Comparison of ENCODE assay signal across 9 cellular contexts in genomic region chr7:130996841-130997231, GRCh38.
DNase-seq lines count a peak whose midpoint lies in the region; ATAC-seq, FAIRE-seq and TF ChIP-seq lines count a peak whose summit lies in the region.
"Had no signal": no experiment of that assay in that cellular context is flagged by ENCODE, and none has a peak within 500 bp of the region (broad histone marks: within the 10 kb centered on the region; RNA-seq: fewer than 3 reads in every experiment).

No MANE protein-coding gene starts in this region.

- POLR2A ChIA-PET in GM12878 (lab: Charles Lee): interaction anchor here (0.7 to 1.0 kb wide), 2 partner anchors 40 to 1045 kb away, joined by 3 read pairs; no protein-coding TSS in a partner anchor

- peak overlapping the region; percentile 69 to 94 for H2BK12ac ChIP-seq in mesenchymal stem cell (ENCODE audit: low read length in 2 of 2)

- H3K9ac ChIP-seq in GM12878 (ENCODE audit: control insufficient read depth, insufficient read depth, low read length): no peak overlapping the region
- peak overlapping the region; percentile 71 for H3K9ac ChIP-seq in mesenchymal stem cell (ENCODE audit: low read length)

- FAIRE-seq in GM12878 (lab: Jason Lieb, UNC): no peak
- FAIRE-seq: H1 had no signal

- no peaks in the 10 kb centered on the region for H3K27me3 ChIP-seq in GM12878 (replicated peaks in 1 of 2; ENCODE audit: control insufficient read depth in 2 of 2, insufficient read depth in 2 of 2, low read length in 1 of 2)
- H3K27me3 ChIP-seq in mesenchymal stem cell (ENCODE audit: control insufficient read depth in 1 of 2, insufficient read depth in 1 of 2, low read length in 2 of 2): no peaks in the 10 kb centered on the region
- H3K27me3 ChIP-seq in vagina: no peaks in the 10 kb centered on the region

- BruUV-seq in GM12878 (replicated peaks; lab: Mats Ljungman, UMichigan): no TSS peak

- RAD21 ChIA-PET in GM12878 (lab: Charles Lee; ENCODE audit: unreplicated experiment): interaction anchor here (0.5 to 3.4 kb wide), 7 partner anchors 11 to 100 kb away, joined by 3 to 35 read pairs (median 4); no protein-coding TSS in a partner anchor

- TF ChIP-seq POLR2A in GM12878 (IDR thresholded peaks at IDR 0.05; ENCODE audit: low read depth, low read length): no peak; the same call in 1 of the 2 replicates
- TF ChIP-seq POLR2A in vagina (IDR thresholded peaks at IDR 0.05): no peak

- H3K4me2 ChIP-seq in GM12878 (ENCODE audit: control insufficient read depth, insufficient read depth): peak overlapping the region; percentile 21; the same call in 1 of the 2 replicates
- no peak overlapping the region for H3K4me2 ChIP-seq in mesenchymal stem cell (ENCODE audit: low read length, poor library complexity, severe bottlenecking)

- H4K8ac ChIP-seq in mesenchymal stem cell (ENCODE audit: low read length): peak overlapping the region; percentile 29

- no peak for TF ChIP-seq EP300 in GM12878 (IDR thresholded peaks at IDR 0.05; ENCODE audit: borderline replicate concordance in 1 of 2, control insufficient read depth in 1 of 2, low read depth in 2 of 2, low read length in 2 of 2)

- no peak for TF ChIP-seq CTCF in GM12878 (IDR thresholded peaks at IDR 0.05 in 2 of 3, conservative IDR thresholded peaks at IDR 0.05 in 1 of 3; ENCODE audit: control insufficient read depth in 2 of 3, extremely low read depth in 1 of 3, insufficient read depth in 1 of 3, low read depth in 3 of 3, low read length in 3 of 3)
- no peak for TF ChIP-seq CTCF in vagina (IDR thresholded peaks at IDR 0.05)

- H3K23ac ChIP-seq in mesenchymal stem cell (ENCODE audit: low read length in 2 of 2): no peak overlapping the region

- H3K14ac ChIP-seq in mesenchymal stem cell (ENCODE audit: low read length in 2 of 2): no peak overlapping the region

- H3K36me3 ChIP-seq in GM12878 (ENCODE audit: control insufficient read depth in 2 of 2, insufficient read depth in 2 of 2, low read length in 1 of 2): no peaks in the 10 kb centered on the region; a peak in 2 of 4 replicates
- peaks cover 3 to 60% of the 10 kb centered on the region in 2 experiments for H3K36me3 ChIP-seq in mesenchymal stem cell (ENCODE audit: control insufficient read depth in 1 of 2, insufficient read depth in 2 of 2, low read depth in 1 of 2, low read length in 2 of 2)
- peaks cover 0 to 7% of the 10 kb centered on the region in 2 donors for H3K36me3 ChIP-seq in vagina

- ATAC-seq in GM12878 (peak; percentile 45), HG02885 (IDR thresholded peaks at IDR 0.05; ENCODE audit: poor library complexity, unreplicated experiment) (no peak), HG03196 (IDR thresholded peaks at IDR 0.05; ENCODE audit: unreplicated experiment) (no peak), GM21447 (IDR thresholded peaks at IDR 0.05; ENCODE audit: unreplicated experiment) (no peak)

- H3K4ac ChIP-seq in mesenchymal stem cell (ENCODE audit: low read depth in 1 of 2, low read length in 2 of 2): peak overlapping the region in 1 of 2 experiments; percentile 67

- no peak for TF ChIP-seq RAD21 in GM12878 (IDR thresholded peaks at IDR 0.05; ENCODE audit: insufficient read depth, low read depth, low read length)

- in situ Hi-C loops in GM12878 (cut with MboI): no loop called here

- no peak overlapping the region for H2BK120ac ChIP-seq in mesenchymal stem cell (ENCODE audit: low read depth, low read length)

- CTCF ChIA-PET in GM12878 (lab: Yijun Ruan, JAX): interaction anchor here (0.9 to 8.1 kb wide), 7 partner anchors 11 to 518 kb away, joined by 3 to 91 read pairs (median 3); no protein-coding TSS in a partner anchor

- H3K9me3 ChIP-seq in GM12878 (replicated peaks; ENCODE audit: control insufficient read depth, insufficient read depth, low read length) (no peaks in the 10 kb centered on the region), mesenchymal stem cell (ENCODE audit: control insufficient read depth, low read length) (no peaks in the 10 kb centered on the region), vagina (no peaks in the 10 kb centered on the region)

- intact Hi-C loops in GM12878 (cut with micrococcal nuclease; ENCODE audit: unreplicated experiment) (no loop called here), vagina (cut with DNase I) (no loop called here)

- H3K4me3 ChIP-seq in GM12878 (no peak overlapping the region), mesenchymal stem cell (ENCODE audit: insufficient read depth in 1 of 2, low read depth in 1 of 2, low read length in 2 of 2) (peak overlapping the region in 1 of 2 experiments; percentile 19), vagina (no peak overlapping the region)

- H3K27ac ChIP-seq in GM12878 (ENCODE audit: control insufficient read depth, insufficient read depth): no peak overlapping the region
- peak overlapping the region; percentile 31 for H3K27ac ChIP-seq in mesenchymal stem cell (ENCODE audit: low read length, poor library complexity, severe bottlenecking)
- peak overlapping the region; percentile 78 for H3K27ac ChIP-seq in vagina

- H2AFZ ChIP-seq in GM12878 (ENCODE audit: control insufficient read depth, low read depth, low read length) (peak overlapping the region; percentile 43), mesenchymal stem cell (ENCODE audit: low read depth, low read length) (no peak overlapping the region)

- no peaks in the 10 kb centered on the region for H4K20me1 ChIP-seq in GM12878 (ENCODE audit: control insufficient read depth, insufficient read depth)

- no peak overlapping the region for H2BK15ac ChIP-seq in mesenchymal stem cell (ENCODE audit: low read depth, poor library complexity, severe bottlenecking)

- peak overlapping the region; percentile 70 for H4K91ac ChIP-seq in mesenchymal stem cell (ENCODE audit: low read length)

- WGBS in GM12878 (ENCODE audit: insufficient coverage, insufficient replicate concordance, low lambda C conversion rate, missing lambda C conversion rate): 56% methylated on average over 6 of the region's 6 CpGs
- 34% methylated on average over 3 of the region's 6 CpGs for WGBS in mesenchymal stem cell

- peaks cover 2% of the 10 kb centered on the region for H3K79me2 ChIP-seq in GM12878 (ENCODE audit: control insufficient read depth, insufficient read depth, low read length)

- H3K18ac ChIP-seq in mesenchymal stem cell (ENCODE audit: low read depth in 1 of 2, low read length in 2 of 2): peak overlapping the region; percentile 83 to 88

- H3K4me1 ChIP-seq in GM12878 (ENCODE audit: control insufficient read depth, insufficient read depth, low read length): peaks cover 18% of the 10 kb centered on the region
- H3K4me1 ChIP-seq in mesenchymal stem cell (ENCODE audit: control insufficient read depth, insufficient read depth, low read depth, low read length): peaks cover 12% of the 10 kb centered on the region
- H3K4me1 ChIP-seq in vagina: peaks cover 94% of the 10 kb centered on the region

- H2BK5ac ChIP-seq in mesenchymal stem cell (ENCODE audit: low read depth, low read length, poor library complexity, severe bottlenecking): no peak overlapping the region

- SMC1A ChIA-PET in GM12878 (lab: Charles Lee; ENCODE audit: uncharacterized antibody, unreplicated experiment): interaction anchor here (1.0 to 4.7 kb wide), 10 partner anchors 8 to 100 kb away, joined by 3 to 49 read pairs (median 5); no protein-coding TSS in a partner anchor

- H3K79me1 ChIP-seq in mesenchymal stem cell (replicated peaks; ENCODE audit: low read length, poor library complexity, severe bottlenecking): peaks cover 24% of the 10 kb centered on the region

- peak; percentile 83 for DNase-seq in Daoy (ENCODE audit: low read depth)
- peak; percentile 79 for DNase-seq in NCI-H510A treated with DMSO at 0.1 percent for 48 hours (lab: John Stamatoyannopoulos, UW)
- DNase-seq in GM12878 (ENCODE audit: low read depth, low spot score): no peak
- DNase-seq in mesenchymal stem cell: peak; percentile 79
- peak in 1 of 2 donors; percentile 86 for DNase-seq in vagina (ENCODE audit: extremely low spot score in 2 of 2)

- peak overlapping the region; percentile 57 for H2AK5ac ChIP-seq in mesenchymal stem cell (ENCODE audit: low read length, severe bottlenecking)

TF ChIP-seq in GM12878, 131 proteins besides CTCF, POLR2A, EP300 and RAD21:
- TF ChIP-seq GATAD2B (conservative IDR thresholded peaks at IDR 0.05; ENCODE audit: low read depth) (no peak), TCF12 (IDR thresholded peaks at IDR 0.05; ENCODE audit: low read depth, low read length) (no peak), POLR2AphosphoS5 (IDR thresholded peaks at IDR 0.05; ENCODE audit: low read length) (no peak), ZNF687 (IDR thresholded peaks at IDR 0.05) (peak; percentile 57; the same call in 1 of the 2 replicates)
